ENCODE assay signal across 21 cellular contexts in genomic region chrX:11259437-11259836, GRCh38. TPM values are rescaled to one million over a fixed set of nuclear protein-coding genes. Genes with fewer than 3 reads are reported as not detected.
A peak's percentile ranks its signal among the peaks of the same experiment; 100 is the strongest.
DNase-seq lines count a peak whose midpoint lies in the region; ATAC-seq and TF ChIP-seq lines count a peak whose summit lies in the region.
"Had no signal": no experiment of that assay in that cellular context is flagged by ENCODE, and none has a peak within 500 bp of the region (broad histone marks: within the 10 kb centered on the region; RNA-seq: fewer than 3 reads in every experiment).

No MANE protein-coding gene starts in this region.

- H3K23ac ChIP-seq in mesenchymal stem cell (ENCODE audit: low read length in 2 of 2) = no peak overlapping the region

- no peaks in the 10 kb centered on the region for H3K9me2 ChIP-seq in MM.1S (replicated peaks; ENCODE audit: insufficient read depth, low read length)

- no peak overlapping the region for H2BK120ac ChIP-seq in mesenchymal stem cell (ENCODE audit: low read depth, low read length)

- H3K14ac ChIP-seq in mesenchymal stem cell (ENCODE audit: low read length in 2 of 2) = no peak overlapping the region

- H3K36me3 ChIP-seq in MM.1S (replicated peaks; ENCODE audit: insufficient read depth, low read length) = no peaks in the 10 kb centered on the region
- H3K36me3 ChIP-seq in mesenchymal stem cell (ENCODE audit: control insufficient read depth in 1 of 2, insufficient read depth in 2 of 2, low read depth in 1 of 2, low read length in 2 of 2) = no peaks in the 10 kb centered on the region
- H3K36me3 ChIP-seq: BLaER1 had no signal

- H4K20me1 ChIP-seq in MM.1S (ENCODE audit: insufficient read depth, low read length) = no peaks in the 10 kb centered on the region

- peak overlapping the region; percentile 50; the same call in 1 of the 2 replicates for H3K4me2 ChIP-seq in MM.1S (ENCODE audit: low read depth, low read length)
- no peak overlapping the region for H3K4me2 ChIP-seq in mesenchymal stem cell (ENCODE audit: low read length, poor library complexity, severe bottlenecking)
- H3K4me2 ChIP-seq: BLaER1 had no signal

- H3K4me3 ChIP-seq in MM.1S (ENCODE audit: low read length) (no peak overlapping the region), mesenchymal stem cell (ENCODE audit: insufficient read depth in 1 of 2, low read depth in 1 of 2, low read length in 2 of 2) (no peak overlapping the region)
- H3K4me3 ChIP-seq: BLaER1 had no signal

- DNase-seq in GM13977 (ENCODE audit: low spot score) = peak; percentile 8
- peak; percentile 16 for DNase-seq in MM.1S
- no peak for DNase-seq in mesenchymal stem cell
- no peak for DNase-seq in activated CD4-positive, alpha-beta memory T cell treated with anti-CD3 and anti-CD28 coated beads for 36 hours
- DNase-seq in NCI-H510A (lab: John Stamatoyannopoulos, UW) = no peak
- DNase-seq: 8988T; CD4-positive, alpha-beta memory T cell; DMS153; DMS79 treated with DMSO at 0.1 percent for 48 hours; GOT3; H9; Karpas-422; KBM-7 had no signal

- no peak overlapping the region for H2AFZ ChIP-seq in MM.1S (ENCODE audit: low read length)
- no peak overlapping the region for H2AFZ ChIP-seq in mesenchymal stem cell (ENCODE audit: low read depth, low read length)

- no CpG with 5 or more reads among the region's 1 CpG for WGBS in mesenchymal stem cell

- no peaks in the 10 kb centered on the region for H3K9me3 Mint-ChIP-seq in activated CD4-positive, alpha-beta memory T cell treated with anti-CD3 and anti-CD28 coated beads for 36 hours
- H3K9me3 Mint-ChIP-seq: CD4-positive, alpha-beta memory T cell had no signal

- H3K79me1 ChIP-seq in mesenchymal stem cell (replicated peaks; ENCODE audit: low read length, poor library complexity, severe bottlenecking) = no peaks in the 10 kb centered on the region

- POLR2A ChIA-PET in activated CD4-positive, alpha-beta memory T cell treated with anti-CD3 and anti-CD28 coated beads for 36 hours (lab: Charles Lee) = no interaction called here

- in situ Hi-C loops in GM13977 (cut with MboI; ENCODE audit: low pct_unique_long_range_greater_than_20kb, low sequenced_read_pairs, unreplicated experiment) = no loop called here

- intact Hi-C loops in activated CD4-positive, alpha-beta memory T cell treated with anti-CD3 and anti-CD28 coated beads for 36 hours (cut with micrococcal nuclease) = no loop called here

- no peaks in the 10 kb centered on the region for H3K27me3 Mint-ChIP-seq in activated CD4-positive, alpha-beta memory T cell treated with anti-CD3 and anti-CD28 coated beads for 36 hours
- H3K27me3 Mint-ChIP-seq: CD4-positive, alpha-beta memory T cell had no signal

- CTCF ChIA-PET in activated CD4-positive, alpha-beta memory T cell treated with anti-CD3 and anti-CD28 coated beads for 36 hours (lab: Charles Lee) = no interaction called here

- no peaks in the 10 kb centered on the region for H3K4me1 Mint-ChIP-seq in activated CD4-positive, alpha-beta memory T cell treated with anti-CD3 and anti-CD28 coated beads for 36 hours (ENCODE audit: low read depth)
- H3K4me1 Mint-ChIP-seq: CD14-positive monocyte; CD4-positive, alpha-beta memory T cell; H9 had no signal

- H3K27ac ChIP-seq in 22Rv1 (peak overlapping the region; percentile 83), MM.1S (ENCODE audit: low read length) (no peak overlapping the region; the same call in 1 of the 2 replicates), mesenchymal stem cell (ENCODE audit: low read length, poor library complexity, severe bottlenecking) (no peak overlapping the region)
- H3K27ac ChIP-seq: BLaER1 had no signal

- H3K9ac ChIP-seq in MM.1S (ENCODE audit: low read length) (no peak overlapping the region; the same call in 1 of the 2 replicates), mesenchymal stem cell (ENCODE audit: low read length) (no peak overlapping the region)
- H3K9ac ChIP-seq: BLaER1 had no signal

- peak overlapping the region; percentile 52 for H2BK15ac ChIP-seq in mesenchymal stem cell (ENCODE audit: low read depth, poor library complexity, severe bottlenecking)

- no peak overlapping the region for H4K8ac ChIP-seq in mesenchymal stem cell (ENCODE audit: low read length)

- no peak overlapping the region for H2BK5ac ChIP-seq in mesenchymal stem cell (ENCODE audit: low read depth, low read length, poor library complexity, severe bottlenecking)

- no peak for ATAC-seq in HG02759 (IDR thresholded peaks at IDR 0.05; ENCODE audit: unreplicated experiment)
- ATAC-seq: HepG2 had no signal

- no peak overlapping the region for H2AK5ac ChIP-seq in mesenchymal stem cell (ENCODE audit: low read length, severe bottlenecking)

- no peak overlapping the region for H4K91ac ChIP-seq in mesenchymal stem cell (ENCODE audit: low read length)

- no peaks in the 10 kb centered on the region; the same call in 1 of the 2 replicates for H3F3A ChIP-seq in MM.1S (ENCODE audit: insufficient read depth, low read length)

- no peak overlapping the region for H2BK12ac ChIP-seq in mesenchymal stem cell (ENCODE audit: low read length in 2 of 2)

- no peak overlapping the region for H3K4ac ChIP-seq in mesenchymal stem cell (ENCODE audit: low read depth in 1 of 2, low read length in 2 of 2)

- no peak overlapping the region for H3K27ac Mint-ChIP-seq in activated CD4-positive, alpha-beta memory T cell treated with anti-CD3 and anti-CD28 coated beads for 36 hours
- H3K27ac Mint-ChIP-seq: CD14-positive monocyte; CD4-positive, alpha-beta memory T cell; H9; IgD-negative memory B cell had no signal

- H3K79me2 ChIP-seq in MM.1S (ENCODE audit: low read length) = peaks cover 37% of the 10 kb centered on the region

- H3K27me3 ChIP-seq in MM.1S (replicated peaks; ENCODE audit: insufficient read depth, low read length) (no peaks in the 10 kb centered on the region), mesenchymal stem cell (ENCODE audit: control insufficient read depth in 1 of 2, insufficient read depth in 1 of 2, low read length in 2 of 2) (no peaks in the 10 kb centered on the region)

- no peak overlapping the region for H3K4me3 Mint-ChIP-seq in activated CD4-positive, alpha-beta memory T cell treated with anti-CD3 and anti-CD28 coated beads for 36 hours
- H3K4me3 Mint-ChIP-seq: CD14-positive monocyte; CD4-positive, alpha-beta memory T cell; H9; IgD-negative memory B cell had no signal

- H3K9me3 ChIP-seq in MM.1S (replicated peaks; ENCODE audit: insufficient read depth, low read length) (no peaks in the 10 kb centered on the region), mesenchymal stem cell (ENCODE audit: control insufficient read depth, low read length) (no peaks in the 10 kb centered on the region)
- H3K9me3 ChIP-seq: BLaER1 had no signal

- H3K36me3 Mint-ChIP-seq in activated CD4-positive, alpha-beta memory T cell treated with anti-CD3 and anti-CD28 coated beads for 36 hours = no peaks in the 10 kb centered on the region
- H3K36me3 Mint-ChIP-seq: CD14-positive monocyte; CD4-positive, alpha-beta memory T cell had no signal

- no peak overlapping the region for H3K18ac ChIP-seq in mesenchymal stem cell (ENCODE audit: low read depth in 1 of 2, low read length in 2 of 2)

- TF ChIP-seq CTCF in 22Rv1 (IDR thresholded peaks at IDR 0.05) = no peak
- TF ChIP-seq CTCF in GM13977 (IDR thresholded peaks at IDR 0.05; ENCODE audit: extremely low read depth, insufficient read depth, missing control alignments) = no peak
- no peak for TF ChIP-seq CTCF in MM.1S (IDR thresholded peaks at IDR 0.05; ENCODE audit: low read length)

- H3K4me1 ChIP-seq in MM.1S (ENCODE audit: low read length) (peaks cover 12% of the 10 kb centered on the region), mesenchymal stem cell (ENCODE audit: control insufficient read depth, insufficient read depth, low read depth, low read length) (no peaks in the 10 kb centered on the region)
- H3K4me1 ChIP-seq: BLaER1 had no signal

RNA-seq across cellular contexts. Expression of gene AMELX, which starts 33.8 kb away (rescaled TPM):
- not detected for polyA plus RNA-seq in mesenchymal stem cell (2013, experiment 1 of 2)
- polyA plus RNA-seq in mesenchymal stem cell (2013, experiment 2 of 2) = not detected
- total RNA-seq in activated CD4-positive, alpha-beta memory T cell treated with anti-CD3 and anti-CD28 coated beads for 36 hours = not detected
- total RNA-seq: A673; CD4-positive, alpha-beta memory T cell; H9; HepG2 had no signal
- polyA plus RNA-seq: AG04450; CD14-positive monocyte; CD4-positive, alpha-beta memory T cell; HepG2; IgD-negative memory B cell had no signal

Comparison
In these comparisons a context has a peak if more than half of its experiments do, and no peak if none do; other contexts are left out.
1. DNase-seq: peak in GM13977 (single experiment) and MM.1S (single experiment); none in mesenchymal stem cell (single experiment), activated CD4-positive, alpha-beta memory T cell treated with anti-CD3 and anti-CD28 coated beads for 36 hours (single experiment) and NCI-H510A (single experiment).